14 cellular contexts compared by ENCODE assay signal in genomic region chr11:65538232-65538914, GRCh38. TPM values are rescaled to one million over a fixed set of nuclear protein-coding genes. Genes with fewer than 3 reads are reported as not detected.
DNase-seq lines count a peak whose midpoint lies in the region; ATAC-seq and TF ChIP-seq lines count a peak whose summit lies in the region.
"Had no signal": no experiment of that assay in that cellular context is flagged by ENCODE, and none has a peak within 500 bp of the region (broad histone marks: within the 10 kb centered on the region; RNA-seq: fewer than 3 reads in every experiment).

No MANE protein-coding gene starts in this region.

- no peak overlapping the region for H3K27ac Mint-ChIP-seq in GM23338
- H3K27ac Mint-ChIP-seq in activated naive CD8-positive, alpha-beta T cell treated with anti-CD3 and anti-CD28 coated beads for 36 hours, result no peak overlapping the region
- H3K27ac Mint-ChIP-seq in naive thymus-derived CD4-positive, alpha-beta T cell, result peak overlapping the region in 1 of 9 donors; percentile 56
- H3K27ac Mint-ChIP-seq in CD8-positive, alpha-beta T cell, result no peak overlapping the region

- peaks cover 31% of the 10 kb centered on the region; the same call in 1 of the 2 replicates for H3F3A ChIP-seq in GM23338 (replicated peaks; ENCODE audit: low read depth)

- H3K27me3 ChIP-seq in BLaER1 (no peaks in the 10 kb centered on the region), GM23338 (ENCODE audit: insufficient read depth) (peaks cover 27% of the 10 kb centered on the region)
- H3K27me3 ChIP-seq in naive thymus-derived CD4-positive, alpha-beta T cell (ENCODE audit: control insufficient read depth in 2 of 2, insufficient read depth in 2 of 2, low read length in 2 of 2), result no peaks in the 10 kb centered on the region
- H3K27me3 ChIP-seq in CD8-positive, alpha-beta T cell (ENCODE audit: insufficient read depth, low read length), result no peaks in the 10 kb centered on the region

- peak overlapping the region; percentile 61 for H3K4me3 Mint-ChIP-seq in GM23338
- H3K4me3 Mint-ChIP-seq in activated naive CD8-positive, alpha-beta T cell treated with anti-CD3 and anti-CD28 coated beads for 36 hours, result peak overlapping the region; percentile 29
- H3K4me3 Mint-ChIP-seq in naive thymus-derived CD4-positive, alpha-beta T cell, result peak overlapping the region in 6 of 10 donors; percentile 23 to 76 (median 46)
- no peak overlapping the region for H3K4me3 Mint-ChIP-seq in CD8-positive, alpha-beta T cell

- DNase-seq in GM23338 (ENCODE audit: low spot score) (peak; percentile 39), DMS 273 (lab: John Stamatoyannopoulos, UW; ENCODE audit: unreplicated experiment) (no peak), DMS53 (lab: John Stamatoyannopoulos, UW) (no peak)
- DNase-seq in activated naive CD8-positive, alpha-beta T cell treated with anti-CD3 and anti-CD28 coated beads for 36 hours, result no peak
- DNase-seq in naive thymus-derived CD4-positive, alpha-beta T cell, result no peak
- DNase-seq in CD8-positive, alpha-beta T cell, result no peak
- DNase-seq: aorta; CD4-positive, CD25-positive, alpha-beta regulatory T cell; KBM-7; NCI-H1436; NCI-H524 treated with DMSO at 0.1 percent for 48 hours; stimulated activated CD4-positive, alpha-beta T cell treated with anti-CD3 and anti-CD28 coated beads, Interleukin-4, amount 100 ng/mL, for 4 hours had no signal

- intact Hi-C loops in naive thymus-derived CD4-positive, alpha-beta T cell (cut with micrococcal nuclease), result no loop called here
- intact Hi-C loops in CD8-positive, alpha-beta T cell (cut with DNase I, micrococcal nuclease), result no loop called here

- no peaks in the 10 kb centered on the region for H3K9me3 ChIP-seq in BLaER1
- H3K9me3 ChIP-seq in naive thymus-derived CD4-positive, alpha-beta T cell (ENCODE audit: control insufficient read depth in 2 of 3, low read length in 3 of 3), result no peaks in the 10 kb centered on the region
- no peaks in the 10 kb centered on the region for H3K9me3 ChIP-seq in CD8-positive, alpha-beta T cell (ENCODE audit: low read length)

- peaks cover 4% of the 10 kb centered on the region; the same call in 2 of the 3 replicates for H3K36me3 Mint-ChIP-seq in GM23338 (ENCODE audit: low read depth)
- no peaks in the 10 kb centered on the region for H3K36me3 Mint-ChIP-seq in activated naive CD8-positive, alpha-beta T cell treated with anti-CD3 and anti-CD28 coated beads for 36 hours
- H3K36me3 Mint-ChIP-seq in naive thymus-derived CD4-positive, alpha-beta T cell, result peaks cover 0 to 6% (median 4%) of the 10 kb centered on the region in 5 donors
- peaks cover 50% of the 10 kb centered on the region for H3K36me3 Mint-ChIP-seq in CD8-positive, alpha-beta T cell
- H3K36me3 Mint-ChIP-seq: CD4-positive, CD25-positive, alpha-beta regulatory T cell had no signal

- no peaks in the 10 kb centered on the region for H3K9me3 Mint-ChIP-seq in GM23338
- H3K9me3 Mint-ChIP-seq in activated naive CD8-positive, alpha-beta T cell treated with anti-CD3 and anti-CD28 coated beads for 36 hours, result no peaks in the 10 kb centered on the region
- H3K9me3 Mint-ChIP-seq in naive thymus-derived CD4-positive, alpha-beta T cell, result no peaks in the 10 kb centered on the region
- H3K9me3 Mint-ChIP-seq in CD8-positive, alpha-beta T cell, result no peaks in the 10 kb centered on the region
- H3K9me3 Mint-ChIP-seq: CD4-positive, CD25-positive, alpha-beta regulatory T cell had no signal

- H3K4me1 Mint-ChIP-seq in GM23338, result 0 out of 3 replicates have a peak, but pooled peaks cover 2% of the 10 kb centered on the region
- peaks cover 7% of the 10 kb centered on the region for H3K4me1 Mint-ChIP-seq in activated naive CD8-positive, alpha-beta T cell treated with anti-CD3 and anti-CD28 coated beads for 36 hours
- H3K4me1 Mint-ChIP-seq in naive thymus-derived CD4-positive, alpha-beta T cell, result peaks cover 5 to 20% (median 14%) of the 10 kb centered on the region in 7 donors
- peaks cover 17% of the 10 kb centered on the region for H3K4me1 Mint-ChIP-seq in CD8-positive, alpha-beta T cell (ENCODE audit: low read depth)

- H3K4me2 ChIP-seq in BLaER1 (peak overlapping the region; percentile 42), GM23338 (peak overlapping the region; percentile 87)

- H3K36me3 ChIP-seq in BLaER1, result peaks cover 53% of the 10 kb centered on the region
- H3K36me3 ChIP-seq in GM23338 (ENCODE audit: insufficient read depth), result no peaks in the 10 kb centered on the region; the same call in 1 of the 2 replicates
- peaks cover 0 to 50% (median 4%) of the 10 kb centered on the region in 3 experiments for H3K36me3 ChIP-seq in naive thymus-derived CD4-positive, alpha-beta T cell (ENCODE audit: control insufficient read depth in 2 of 3, insufficient read depth in 3 of 3, low read length in 3 of 3)
- H3K36me3 ChIP-seq in CD8-positive, alpha-beta T cell (ENCODE audit: insufficient read depth, low read length), result no peaks in the 10 kb centered on the region

- no peak for TF ChIP-seq CTCF in GM23338 (conservative IDR thresholded peaks at IDR 0.05; ENCODE audit: low read depth in 2 of 2)
- no peak for TF ChIP-seq CTCF in CD8-positive, alpha-beta T cell (IDR thresholded peaks at IDR 0.05)

- H3K79me2 ChIP-seq in GM23338 (replicated peaks; ENCODE audit: insufficient read depth), result no peaks in the 10 kb centered on the region

- ATAC-seq in GM23338, result no peak
- ATAC-seq in naive thymus-derived CD4-positive, alpha-beta T cell, result no peak
- no peak for ATAC-seq in CD8-positive, alpha-beta T cell
- no peak for ATAC-seq in HG03097 (IDR thresholded peaks at IDR 0.05; ENCODE audit: low FRiP score, unreplicated experiment)

- H3K4me3 ChIP-seq in BLaER1 (no peak overlapping the region), GM23338 (peak overlapping the region; percentile 73)
- no peak overlapping the region for H3K4me3 ChIP-seq in naive thymus-derived CD4-positive, alpha-beta T cell (ENCODE audit: low read length)
- no peak overlapping the region for H3K4me3 ChIP-seq in CD8-positive, alpha-beta T cell (ENCODE audit: low read depth, low read length)

- no peaks in the 10 kb centered on the region for H3K9me2 ChIP-seq in GM23338 (ENCODE audit: insufficient read depth)

- H4K20me1 ChIP-seq in BLaER1 (peaks cover 40% of the 10 kb centered on the region), GM23338 (replicated peaks; ENCODE audit: insufficient read depth) (no peaks in the 10 kb centered on the region; the same call in 1 of the 2 replicates)

- no peak overlapping the region for H2AFZ ChIP-seq in GM23338

- H3K4me1 ChIP-seq in BLaER1 (peaks cover 56% of the 10 kb centered on the region), GM23338 (ENCODE audit: insufficient read depth) (peaks cover 5% of the 10 kb centered on the region; the same call in 1 of the 2 replicates)
- peaks cover 12 to 18% of the 10 kb centered on the region in 2 donors for H3K4me1 ChIP-seq in naive thymus-derived CD4-positive, alpha-beta T cell (ENCODE audit: control insufficient read depth in 2 of 2, insufficient read depth in 2 of 2, low read length in 2 of 2)
- peaks cover 14% of the 10 kb centered on the region for H3K4me1 ChIP-seq in CD8-positive, alpha-beta T cell (ENCODE audit: insufficient read depth, low read length)

- POLR2A ChIA-PET in naive thymus-derived CD4-positive, alpha-beta T cell (lab: Charles Lee), result interaction anchor here (1.5 to 4.9 kb wide), 2 partner anchors 13 to 37 kb away, joined by 3 to 48 read pairs; partner anchors contain the start of genes EHBP1L1 and SCYL1
- POLR2A ChIA-PET in CD8-positive, alpha-beta T cell (lab: Charles Lee), result interaction anchor here (1.0 to 2.5 kb wide), 3 partner anchors 8 to 34 kb away, joined by 3 to 11 read pairs (median 5); no protein-coding TSS in a partner anchor

- CTCF ChIA-PET in naive thymus-derived CD4-positive, alpha-beta T cell (lab: Charles Lee), result interaction anchor here (0.6 to 9.8 kb wide), 3 partner anchors 14 to 430 kb away, joined by 3 to 126 read pairs (median 5); partner anchors contain the start of genes KCNK7 and SCYL1
- CTCF ChIA-PET in CD8-positive, alpha-beta T cell (lab: Charles Lee), result interaction anchor here (1.8 to 6.3 kb wide), 4 partner anchors 12 to 56 kb away, joined by 7 to 98 read pairs (median 18); partner anchors contain the start of genes KCNK7 and SCYL1

- H3K9ac ChIP-seq in BLaER1, result no peak overlapping the region

- H3K27me3 Mint-ChIP-seq in GM23338 (ENCODE audit: insufficient read depth, low read depth, poor library complexity), result peaks cover 17% of the 10 kb centered on the region
- H3K27me3 Mint-ChIP-seq in activated naive CD8-positive, alpha-beta T cell treated with anti-CD3 and anti-CD28 coated beads for 36 hours, result no peaks in the 10 kb centered on the region
- no peaks in the 10 kb centered on the region for H3K27me3 Mint-ChIP-seq in naive thymus-derived CD4-positive, alpha-beta T cell
- no peaks in the 10 kb centered on the region for H3K27me3 Mint-ChIP-seq in CD8-positive, alpha-beta T cell (ENCODE audit: low read depth)
- H3K27me3 Mint-ChIP-seq: CD4-positive, CD25-positive, alpha-beta regulatory T cell had no signal

- peak overlapping the region; percentile 20; the same call in 1 of the 2 replicates for H3K27ac ChIP-seq in BLaER1
- no peak overlapping the region for H3K27ac ChIP-seq in GM23338 (ENCODE audit: low read depth)
- H3K27ac ChIP-seq in naive thymus-derived CD4-positive, alpha-beta T cell (ENCODE audit: low read depth, low read length), result no peak overlapping the region
- no peak overlapping the region for H3K27ac ChIP-seq in CD8-positive, alpha-beta T cell (ENCODE audit: low read depth, low read length)

RNA-seq across cellular contexts. Expression of gene SCYL1, which starts 13.5 kb away (rescaled TPM):
- total RNA-seq in GM23338 (2014; rRNA removed; shearing (Covaris generic)), result 55.1 and 66.1 TPM in 2 replicates
- 52.7 and 61.7 TPM in 2 replicates for polyA plus RNA-seq in GM23338 (2016; fragmentation: Nextera tagmentation; extraction: Ambion mirVana)
- total RNA-seq in activated naive CD8-positive, alpha-beta T cell treated with anti-CD3 and anti-CD28 coated beads for 36 hours, result 10 to 100 TPM; 70.5 to 80.3 TPM
- total RNA-seq in naive thymus-derived CD4-positive, alpha-beta T cell, result 10 to 100 TPM; 63.2 to 79.8 (median 70.4) TPM
- polyA plus RNA-seq in naive thymus-derived CD4-positive, alpha-beta T cell, result 10 to 100 TPM; 27.0 to 69.1 TPM
- 10 to 100 TPM; 55.8 to 60.4 TPM for total RNA-seq in CD8-positive, alpha-beta T cell

RNA-seq across cellular contexts. Expression of gene LTBP3, which starts 19.8 kb away (rescaled TPM):
- total RNA-seq in GM23338 (2014; rRNA removed; shearing (Covaris generic)), result 29.2 and 29.8 TPM in 2 replicates
- 9.5 and 11.9 TPM in 2 replicates for polyA plus RNA-seq in GM23338 (2016; fragmentation: Nextera tagmentation; extraction: Ambion mirVana)
- 10 to 100 TPM; 35.5 to 36.0 TPM for total RNA-seq in activated naive CD8-positive, alpha-beta T cell treated with anti-CD3 and anti-CD28 coated beads for 36 hours
- total RNA-seq in naive thymus-derived CD4-positive, alpha-beta T cell, result 100 to 1,000 TPM in 4 of 5 experiments, 10 to 100 TPM in 1; 91.4 to 288 (median 280) TPM
- polyA plus RNA-seq in naive thymus-derived CD4-positive, alpha-beta T cell, result 10 to 100 TPM; 18.7 to 41.2 TPM
- total RNA-seq in CD8-positive, alpha-beta T cell, result 100 to 1,000 TPM; 231 to 246 TPM

RNA-seq across cellular contexts. Expression of gene ZNRD2, which starts 31.9 kb away (rescaled TPM):
- 78.1 and 78.6 TPM in 2 replicates for total RNA-seq in GM23338 (2014; rRNA removed; shearing (Covaris generic))
- 140 and 148 TPM in 2 replicates for polyA plus RNA-seq in GM23338 (2016; fragmentation: Nextera tagmentation; extraction: Ambion mirVana)
- total RNA-seq in activated naive CD8-positive, alpha-beta T cell treated with anti-CD3 and anti-CD28 coated beads for 36 hours, result 10 to 100 TPM; 59.1 to 63.3 TPM
- total RNA-seq in naive thymus-derived CD4-positive, alpha-beta T cell, result 10 to 100 TPM; 29.1 to 40.9 (median 32.9) TPM
- 10 to 100 TPM; 82.6 to 86.0 TPM for polyA plus RNA-seq in naive thymus-derived CD4-positive, alpha-beta T cell
- 10 to 100 TPM; 35.6 to 41.4 TPM for total RNA-seq in CD8-positive, alpha-beta T cell

RNA-seq across cellular contexts. Expression of gene FAM89B, which starts 34.0 kb away (rescaled TPM):
- 16.0 and 18.2 TPM in 2 replicates for total RNA-seq in GM23338 (2014; rRNA removed; shearing (Covaris generic))
- polyA plus RNA-seq in GM23338 (2016; fragmentation: Nextera tagmentation; extraction: Ambion mirVana), result 13.0 and 13.9 TPM in 2 replicates
- 10 to 100 TPM; 13.6 to 15.0 TPM for total RNA-seq in activated naive CD8-positive, alpha-beta T cell treated with anti-CD3 and anti-CD28 coated beads for 36 hours
- 10 to 100 TPM; 33.0 to 59.7 (median 45.3) TPM for total RNA-seq in naive thymus-derived CD4-positive, alpha-beta T cell
- polyA plus RNA-seq in naive thymus-derived CD4-positive, alpha-beta T cell, result 100 to 1,000 TPM in 1 of 2 donors, 10 to 100 TPM in 1; 87.7 to 115 TPM
- 10 to 100 TPM; 20.6 to 20.8 TPM for total RNA-seq in CD8-positive, alpha-beta T cell

RNA-seq across cellular contexts. Expression of gene EHBP1L1, which starts 37.5 kb away (rescaled TPM):
- total RNA-seq in GM23338 (2014; rRNA removed; shearing (Covaris generic)), result 10.9 and 12.6 TPM in 2 replicates
- polyA plus RNA-seq in GM23338 (2016; fragmentation: Nextera tagmentation; extraction: Ambion mirVana), result 1.4 and 2.9 TPM in 2 replicates
- 10 to 100 TPM; 55.7 to 60.0 TPM for total RNA-seq in activated naive CD8-positive, alpha-beta T cell treated with anti-CD3 and anti-CD28 coated beads for 36 hours
- 100 to 1,000 TPM; 108 to 207 (median 128) TPM for total RNA-seq in naive thymus-derived CD4-positive, alpha-beta T cell
- 10 to 100 TPM; 12.3 to 14.2 TPM for polyA plus RNA-seq in naive thymus-derived CD4-positive, alpha-beta T cell
- 10 to 100 TPM; 64.7 to 65.1 TPM for total RNA-seq in CD8-positive, alpha-beta T cell
